In the genomic region with DNA sequence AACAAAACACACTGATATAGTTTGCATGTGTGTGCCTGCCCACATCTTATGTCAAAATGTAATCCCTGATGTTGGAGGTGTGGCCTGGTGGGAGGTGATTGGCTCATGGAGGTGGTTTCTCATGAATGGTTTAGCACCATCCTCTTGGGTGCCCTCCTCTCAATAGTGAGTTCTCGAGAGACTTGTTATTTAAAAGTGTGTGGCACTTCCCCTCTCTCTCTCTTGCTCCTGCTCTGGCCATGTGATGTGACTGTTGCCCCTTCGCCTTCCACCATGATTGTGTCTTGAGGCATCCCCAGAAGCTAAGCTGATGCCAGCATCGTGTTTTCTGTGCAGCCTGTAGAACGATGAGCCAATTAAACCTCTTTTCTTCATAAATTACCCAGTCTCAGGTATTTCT, we compare ENCODE assay signal across 24 cellular contexts.
"Had no signal": no experiment of that assay in that cellular context is flagged by ENCODE, and none has a peak within 500 bp of the region (broad histone marks: within the 10 kb centered on the region; RNA-seq: fewer than 3 reads in every experiment).

No MANE protein-coding gene starts in this region.

- H3K27me3 ChIP-seq: breast epithelium had no signal

- H3K4me1 ChIP-seq: breast epithelium had no signal

- DNase-seq: activated CD4-positive, alpha-beta T cell treated with anti-CD3 and anti-CD28 coated beads for 4 hours; activated CD8-positive, alpha-beta memory T cell treated with anti-CD3 and anti-CD28 coated beads, Interleukin-2, amount 50 U/mL, for 4 hours; activated CD8-positive, alpha-beta T cell treated with anti-CD3 and anti-CD28 coated beads for 36 hours; activated gamma-delta T cell treated with Interleukin-2 at 50 U/mL for 16 hours; activated naive CD4-positive, alpha-beta T cell treated with anti-CD3 and anti-CD28 coated beads, Interleukin-2, amount 10 ng/mL, durations not matched to agents 7 days and 5 days; activated naive CD8-positive, alpha-beta T cell treated with anti-CD3 and anti-CD28 coated beads, Interleukin-2, amount 10 ng/mL, durations not matched to agents 7 days and 5 days; activated T-cell treated with anti-CD3 and anti-CD28 coated beads, Interleukin-2, amount 50 U/mL, for 72 hours; aorta; caudate nucleus; Kasumi-1; NCI-H1092; NCI-H1417; NCI-H1694 treated with DMSO at 0.1 percent for 48 hours; NCI-H2081; NCI-H510A treated with DMSO at 0.1 percent for 48 hours; NCI-H774; RPMI8226; T-helper 1 cell had no signal

- H3K27ac ChIP-seq: breast epithelium, coronary artery, SK-N-MC had no signal

- H3K4me3 ChIP-seq: breast epithelium, coronary artery, SK-N-MC had no signal

- H3K36me3 ChIP-seq: breast epithelium had no signal

- ATAC-seq: activated CD4-positive, CD25-positive, alpha-beta regulatory T cell treated with anti-CD3 and anti-CD28 coated beads, Interleukin-2, amount 50 U/mL, for 24 hours; activated CD8-positive, alpha-beta T cell treated with anti-CD3 and anti-CD28 coated beads for 36 hours; activated T-cell treated with anti-CD3 and anti-CD28 coated beads, Interleukin-2, amount 50 U/mL, for 72 hours; Panc1; Right ventricle myocardium inferior had no signal

- H3K9me3 ChIP-seq: breast epithelium had no signal
